1 cellular context compared by ENCODE assay signal in the genomic region with DNA sequence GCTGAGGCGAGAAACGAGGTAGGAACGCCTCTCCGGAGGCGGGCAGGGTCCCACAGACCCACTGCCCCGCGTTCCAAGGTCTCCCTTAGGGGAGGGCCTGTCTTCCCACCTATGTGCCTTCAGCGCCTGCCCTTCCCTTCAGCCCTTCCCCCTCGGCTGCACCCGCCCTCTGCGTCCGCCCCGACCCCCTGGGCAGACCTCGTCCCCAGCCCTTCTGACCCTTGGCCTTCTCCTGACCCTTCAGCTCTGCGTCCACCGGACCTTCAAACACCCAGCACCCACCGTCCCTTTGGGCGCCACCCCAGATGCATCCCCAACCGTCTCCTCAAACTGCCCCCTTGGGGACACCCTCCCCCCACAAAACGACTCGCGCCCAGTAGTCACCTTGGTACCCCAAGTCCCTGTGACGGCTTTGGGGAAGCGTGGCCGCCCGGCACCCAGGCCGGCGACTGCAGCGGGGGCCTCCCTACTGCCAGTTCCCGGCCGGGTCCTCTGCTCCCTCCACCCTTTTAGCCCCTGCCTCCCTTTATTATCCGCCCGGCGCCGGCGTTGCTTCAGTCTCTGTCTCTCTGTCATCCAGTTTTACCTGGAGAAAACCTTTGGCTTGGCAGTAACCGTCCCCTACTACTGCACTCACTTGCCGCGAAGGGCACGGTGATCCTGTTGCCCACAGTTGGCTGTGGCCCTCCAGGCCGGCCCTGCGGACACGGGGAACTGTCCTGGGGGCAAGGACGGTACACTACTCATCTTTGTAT.
A peak's percentile ranks its signal among the peaks of the same experiment; 100 is the strongest.
TF ChIP-seq lines count a peak whose summit lies in the region.

No MANE protein-coding gene starts in this region.

TF ChIP-seq in WTC11, 78 proteins besides CTCF, POLR2A, EP300 and RAD21 (continued from another document):
- peak; percentile 61; the same call in 1 of the 2 replicates for TF ChIP-seq FOXP1 (CRISPR knock-in tag; IDR thresholded peaks at IDR 0.05; ENCODE audit: borderline replicate concordance)
- TF ChIP-seq EMX1 (CRISPR knock-in tag; IDR thresholded peaks at IDR 0.05) = no peak
- TF ChIP-seq, protein P1, sequence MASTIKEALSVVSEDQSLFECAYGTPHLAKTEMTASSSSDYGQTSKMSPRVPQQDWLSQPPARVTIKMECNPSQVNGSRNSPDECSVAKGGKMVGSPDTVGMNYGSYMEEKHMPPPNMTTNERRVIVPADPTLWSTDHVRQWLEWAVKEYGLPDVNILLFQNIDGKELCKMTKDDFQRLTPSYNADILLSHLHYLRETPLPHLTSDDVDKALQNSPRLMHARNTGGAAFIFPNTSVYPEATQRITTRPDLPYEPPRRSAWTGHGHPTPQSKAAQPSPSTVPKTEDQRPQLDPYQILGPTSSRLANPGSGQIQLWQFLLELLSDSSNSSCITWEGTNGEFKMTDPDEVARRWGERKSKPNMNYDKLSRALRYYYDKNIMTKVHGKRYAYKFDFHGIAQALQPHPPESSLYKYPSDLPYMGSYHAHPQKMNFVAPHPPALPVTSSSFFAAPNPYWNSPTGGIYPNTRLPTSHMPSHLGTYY (CRISPR knock-in tag; IDR thresholded peaks at IDR 0.05) = no peak
- TF ChIP-seq, protein P2, sequence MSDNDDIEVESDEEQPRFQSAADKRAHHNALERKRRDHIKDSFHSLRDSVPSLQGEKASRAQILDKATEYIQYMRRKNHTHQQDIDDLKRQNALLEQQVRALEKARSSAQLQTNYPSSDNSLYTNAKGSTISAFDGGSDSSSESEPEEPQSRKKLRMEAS (CRISPR knock-in tag; IDR thresholded peaks at IDR 0.05) = peak; percentile 64; the same call in 1 of the 2 replicates
- TF ChIP-seq, protein P3, sequence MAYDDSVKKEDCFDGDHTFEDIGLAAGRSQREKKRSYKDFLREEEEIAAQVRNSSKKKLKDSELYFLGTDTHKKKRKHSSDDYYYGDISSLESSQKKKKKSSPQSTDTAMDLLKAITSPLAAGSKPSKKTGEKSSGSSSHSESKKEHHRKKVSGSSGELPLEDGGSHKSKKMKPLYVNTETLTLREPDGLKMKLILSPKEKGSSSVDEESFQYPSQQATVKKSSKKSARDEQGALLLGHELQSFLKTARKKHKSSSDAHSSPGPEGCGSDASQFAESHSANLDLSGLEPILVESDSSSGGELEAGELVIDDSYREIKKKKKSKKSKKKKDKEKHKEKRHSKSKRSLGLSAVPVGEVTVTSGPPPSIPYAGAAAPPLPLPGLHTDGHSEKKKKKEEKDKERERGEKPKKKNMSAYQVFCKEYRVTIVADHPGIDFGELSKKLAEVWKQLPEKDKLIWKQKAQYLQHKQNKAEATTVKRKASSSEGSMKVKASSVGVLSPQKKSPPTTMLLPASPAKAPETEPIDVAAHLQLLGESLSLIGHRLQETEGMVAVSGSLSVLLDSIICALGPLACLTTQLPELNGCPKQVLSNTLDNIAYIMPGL (CRISPR knock-in tag; IDR thresholded peaks at IDR 0.05) = peak; percentile 9; the same call in 1 of the 2 replicates
- TF ChIP-seq, protein P4, sequence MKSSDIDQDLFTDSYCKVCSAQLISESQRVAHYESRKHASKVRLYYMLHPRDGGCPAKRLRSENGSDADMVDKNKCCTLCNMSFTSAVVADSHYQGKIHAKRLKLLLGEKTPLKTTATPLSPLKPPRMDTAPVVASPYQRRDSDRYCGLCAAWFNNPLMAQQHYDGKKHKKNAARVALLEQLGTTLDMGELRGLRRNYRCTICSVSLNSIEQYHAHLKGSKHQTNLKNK (CRISPR knock-in tag; IDR thresholded peaks at IDR 0.05) = no peak
- TF ChIP-seq SP1 (CRISPR knock-in tag; conservative IDR thresholded peaks at IDR 0.05) = peak; percentile 67; the same call in 1 of the 2 replicates
- no peak for TF ChIP-seq ZNF671 (CRISPR knock-in tag; IDR thresholded peaks at IDR 0.05)
- no peak for TF ChIP-seq ESRRA (CRISPR knock-in tag; IDR thresholded peaks at IDR 0.05; ENCODE audit: borderline replicate concordance)
- TF ChIP-seq ZNF138 (CRISPR knock-in tag; conservative IDR thresholded peaks at IDR 0.05) = no peak
- TF ChIP-seq CREM (CRISPR knock-in tag; IDR thresholded peaks at IDR 0.05) = no peak
- TF ChIP-seq, protein P5, sequence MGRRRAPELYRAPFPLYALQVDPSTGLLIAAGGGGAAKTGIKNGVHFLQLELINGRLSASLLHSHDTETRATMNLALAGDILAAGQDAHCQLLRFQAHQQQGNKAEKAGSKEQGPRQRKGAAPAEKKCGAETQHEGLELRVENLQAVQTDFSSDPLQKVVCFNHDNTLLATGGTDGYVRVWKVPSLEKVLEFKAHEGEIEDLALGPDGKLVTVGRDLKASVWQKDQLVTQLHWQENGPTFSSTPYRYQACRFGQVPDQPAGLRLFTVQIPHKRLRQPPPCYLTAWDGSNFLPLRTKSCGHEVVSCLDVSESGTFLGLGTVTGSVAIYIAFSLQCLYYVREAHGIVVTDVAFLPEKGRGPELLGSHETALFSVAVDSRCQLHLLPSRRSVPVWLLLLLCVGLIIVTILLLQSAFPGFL (CRISPR knock-in tag; IDR thresholded peaks at IDR 0.05; ENCODE audit: borderline replicate concordance) = no peak
- TF ChIP-seq, protein P6, sequence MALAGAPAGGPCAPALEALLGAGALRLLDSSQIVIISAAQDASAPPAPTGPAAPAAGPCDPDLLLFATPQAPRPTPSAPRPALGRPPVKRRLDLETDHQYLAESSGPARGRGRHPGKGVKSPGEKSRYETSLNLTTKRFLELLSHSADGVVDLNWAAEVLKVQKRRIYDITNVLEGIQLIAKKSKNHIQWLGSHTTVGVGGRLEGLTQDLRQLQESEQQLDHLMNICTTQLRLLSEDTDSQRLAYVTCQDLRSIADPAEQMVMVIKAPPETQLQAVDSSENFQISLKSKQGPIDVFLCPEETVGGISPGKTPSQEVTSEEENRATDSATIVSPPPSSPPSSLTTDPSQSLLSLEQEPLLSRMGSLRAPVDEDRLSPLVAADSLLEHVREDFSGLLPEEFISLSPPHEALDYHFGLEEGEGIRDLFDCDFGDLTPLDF (CRISPR knock-in tag; IDR thresholded peaks at IDR 0.05) = no peak
